ENCODE assay signal across 9 cellular contexts in genomic region chr6:77829736-77830135, GRCh38.
"Had no signal": no experiment of that assay in that cellular context is flagged by ENCODE, and none has a peak within 500 bp of the region (broad histone marks: within the 10 kb centered on the region; RNA-seq: fewer than 3 reads in every experiment).

No MANE protein-coding gene starts in this region.

- H3K4me3 Mint-ChIP-seq: HFFc6 had no signal

- H3K36me3 ChIP-seq: HAP-1 had no signal

- H3K27ac Mint-ChIP-seq: HFFc6 had no signal

- DNase-seq: GM23248, GOT3, H7, HFFc6, KBM-7 had no signal

- H3K9ac ChIP-seq: GM23248, KMS-11 had no signal

- H2AFZ ChIP-seq: GM23248 had no signal

- H3K27ac ChIP-seq: GM23248, KMS-11 had no signal

- FAIRE-seq: HTR-8/SVneo had no signal

- H3K4me3 ChIP-seq: GM23248, HAP-1 had no signal

- H3K9me3 ChIP-seq: HAP-1 had no signal

- H3K4me1 ChIP-seq: HAP-1 had no signal

- H3K4me2 ChIP-seq: KMS-11 had no signal

- ATAC-seq: HCT116 had no signal
